In the genomic region with DNA sequence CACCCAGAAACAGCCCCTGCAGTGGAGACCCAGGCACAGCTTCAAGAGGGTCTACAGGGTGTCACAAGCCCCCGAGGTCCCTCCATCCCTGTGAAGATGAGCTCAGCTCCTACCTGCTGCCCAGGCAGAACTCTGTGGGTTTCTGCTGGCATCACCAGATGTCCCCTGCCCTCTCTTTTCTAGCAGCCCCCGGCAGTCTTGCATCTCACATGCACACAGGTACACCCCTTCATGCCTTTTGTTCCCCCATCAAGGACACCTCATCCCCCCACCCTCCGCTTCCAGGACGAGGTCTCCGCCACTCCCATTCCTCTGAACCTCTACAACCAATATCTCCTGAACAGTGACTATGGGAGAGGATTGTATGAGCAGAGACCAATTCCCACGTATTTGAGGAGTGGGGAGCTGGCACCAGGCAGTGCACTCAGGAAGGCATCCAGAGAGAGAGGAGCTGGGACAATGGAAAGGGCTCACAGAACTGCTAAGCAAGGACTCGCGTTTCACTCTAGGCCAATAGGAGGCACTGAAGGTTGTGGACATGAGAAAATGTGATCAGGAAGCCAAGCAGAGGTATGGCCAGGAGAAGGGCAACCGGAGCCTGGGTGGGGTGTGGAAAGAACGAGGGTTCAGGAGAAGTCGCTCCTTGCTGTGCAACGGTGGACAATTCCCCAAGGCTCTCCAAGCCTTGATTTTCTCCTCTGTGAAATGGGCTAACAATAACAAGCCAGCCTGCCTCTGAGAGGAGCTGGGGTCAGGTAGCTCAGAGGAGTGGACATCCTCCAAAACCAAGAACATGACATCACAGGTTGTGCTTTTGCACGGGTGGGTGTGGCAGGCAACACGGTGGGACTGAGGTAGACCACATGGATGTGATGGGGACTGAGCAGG, we compare ENCODE assay signal across 1 cellular context.
TF ChIP-seq lines count a peak whose summit lies in the region.

No MANE protein-coding gene starts in this region.

TF ChIP-seq in H1, 55 proteins besides CTCF, POLR2A, EP300 and RAD21:
- TF ChIP-seq MAFK (IDR thresholded peaks at IDR 0.05; ENCODE audit: low read depth, low read length) (no peak), SIX5 (IDR thresholded peaks at IDR 0.05; ENCODE audit: low read depth, low read length) (no peak), KDM1A (IDR thresholded peaks at IDR 0.05; ENCODE audit: borderline replicate concordance, low read length) (peak; percentile 59; the same call in 1 of the 2 replicates), JUND (IDR thresholded peaks at IDR 0.05; ENCODE audit: low read length) (no peak), FOSL1 (IDR thresholded peaks at IDR 0.05; ENCODE audit: insufficient read depth, low read depth, low read length) (no peak)
